7 cellular contexts compared by ENCODE assay signal in genomic region chrX:153688534-153688899, GRCh38. TPM values are rescaled to one million over a fixed set of nuclear protein-coding genes. Genes with fewer than 3 reads are reported as not detected.
DNase-seq lines count a peak whose midpoint lies in the region; ATAC-seq, FAIRE-seq and TF ChIP-seq lines count a peak whose summit lies in the region.
"Had no signal": no experiment of that assay in that cellular context is flagged by ENCODE, and none has a peak within 500 bp of the region (broad histone marks: within the 10 kb centered on the region; RNA-seq: fewer than 3 reads in every experiment).

No MANE protein-coding gene starts in this region.

- H3K9ac ChIP-seq in H1 (replicated peaks in 1 of 4; ENCODE audit: extremely low read depth in 1 of 4, low read depth in 3 of 4, low read length in 3 of 4): peak overlapping the region; percentile 37 to 64 (median 48); a peak in 6 of 7 replicates

- no peak for FAIRE-seq in H1 (lab: Jason Lieb, UNC)

- H2BK120ac ChIP-seq in H1 (replicated peaks; ENCODE audit: low read depth, low read length): no peak overlapping the region

- DNase-seq in HFF-Myc (ENCODE audit: extremely low read depth, low read depth) (no peak), H1 (ENCODE audit: low read depth in 1 of 2, low spot score in 2 of 2) (no peak), skeletal muscle cell (ENCODE audit: low read depth) (no peak), kidney glomerular epithelial cell (lab: John Stamatoyannopoulos, UW) (no peak)
- no peak for DNase-seq in stimulated activated CD4-positive, alpha-beta T cell treated with anti-CD3 and anti-CD28 coated beads, Interleukin-2, amount 100 ng/mL, for 48 hours
- DNase-seq: NCI-H748 treated with DMSO at 0.1 percent for 48 hours had no signal

- H3K14ac ChIP-seq in H1 (ENCODE audit: insufficient read length): no peak overlapping the region

- H3K23me2 ChIP-seq in H1 (ENCODE audit: low read depth, low read length): no peaks in the 10 kb centered on the region

- no peak overlapping the region for H4K91ac ChIP-seq in H1 (replicated peaks; ENCODE audit: insufficient read length, low read length)

- no peaks in the 10 kb centered on the region; the same call in 1 of the 2 replicates for H3K79me1 ChIP-seq in H1 (ENCODE audit: low read depth, low read length)

- TF ChIP-seq EP300 in H1 (IDR thresholded peaks at IDR 0.05; ENCODE audit: borderline replicate concordance in 1 of 2, low read depth in 2 of 2, low read length in 2 of 2): no peak

- H3K4ac ChIP-seq in H1 (replicated peaks; ENCODE audit: insufficient read length, low read depth, low read length): no peak overlapping the region

- H4K8ac ChIP-seq in H1 (ENCODE audit: extremely low read depth, insufficient read depth, low read length): no peak overlapping the region

- H3K4me3 ChIP-seq in HFF-Myc (replicated peaks; ENCODE audit: low read depth, low read length) (peak overlapping the region; percentile 49), H1 (ENCODE audit: extremely low read depth in 1 of 4, insufficient read depth in 2 of 4, low read depth in 3 of 4, low read length in 4 of 4) (peak overlapping the region; percentile 47 to 58 (median 51)), skeletal muscle cell (ENCODE audit: low read depth, low read length) (peak overlapping the region; percentile 48)

- peaks cover 2 to 3% of the 10 kb centered on the region in 2 experiments for H4K20me1 ChIP-seq in H1 (replicated peaks in 1 of 2; ENCODE audit: control insufficient read depth in 1 of 2, insufficient read depth in 2 of 2, low read length in 2 of 2)

- no peak overlapping the region for H3K18ac ChIP-seq in H1 (ENCODE audit: extremely low read depth, low read length)

- CTCF ChIA-PET in H1 (lab: Charles Lee; ENCODE audit: partially characterized antibody): no interaction called here

- H3K4me2 ChIP-seq in H1 (ENCODE audit: insufficient read depth in 1 of 2, low read depth in 2 of 2, low read length in 2 of 2): peak overlapping the region in 1 of 2 experiments; percentile 42; a peak in 2 of 4 replicates

- TF ChIP-seq CTCF in HFF-Myc (IDR thresholded peaks at IDR 0.05; ENCODE audit: low read depth, low read length, missing control alignments) (no peak), H1 (IDR thresholded peaks at IDR 0.05; ENCODE audit: control extremely low read depth in 1 of 3, insufficient read depth in 1 of 3, low read depth in 1 of 3, low read length in 3 of 3) (no peak)

- TF ChIP-seq RAD21 in H1 (IDR thresholded peaks at IDR 0.05 in 1 of 2, conservative IDR thresholded peaks at IDR 0.05 in 1 of 2; ENCODE audit: low read depth in 2 of 2, low read length in 2 of 2): no peak

- no peak overlapping the region for H3K23ac ChIP-seq in H1 (ENCODE audit: insufficient read length)

- H3K4me1 ChIP-seq in H1 (replicated peaks in 1 of 4; ENCODE audit: control insufficient read depth in 3 of 4, insufficient read depth in 4 of 4, low read length in 3 of 4): peaks cover 0 to 27% (median 11%) of the 10 kb centered on the region in 4 experiments; a peak in 6 of 7 replicates

- H3K27ac ChIP-seq in H1 (ENCODE audit: low read depth, low read length): no peak overlapping the region

- no peak overlapping the region for H3K56ac ChIP-seq in H1 (replicated peaks; ENCODE audit: insufficient read length, low read depth, low read length)

- H3K27me3 ChIP-seq in H1 (replicated peaks in 1 of 4; ENCODE audit: control insufficient read depth in 3 of 4, extremely low read depth in 1 of 4, insufficient read depth in 3 of 4, low read length in 3 of 4): no peaks in the 10 kb centered on the region

- H2BK15ac ChIP-seq in H1 (ENCODE audit: low read length): no peak overlapping the region

- peaks cover 0 to 26% (median 2%) of the 10 kb centered on the region in 4 experiments; a peak in 5 of 8 replicates for H3K36me3 ChIP-seq in H1 (ENCODE audit: control insufficient read depth in 2 of 4, insufficient read depth in 4 of 4, low read length in 3 of 4)

- peaks cover 2% of the 10 kb centered on the region in 2 experiments; a peak in 2 of 4 replicates for H3K9me3 ChIP-seq in H1 (ENCODE audit: insufficient read depth in 2 of 2, low read depth in 1 of 2, low read length in 1 of 2)

- no peak overlapping the region for H2BK5ac ChIP-seq in H1 (ENCODE audit: low read depth, low read length)

- H2BK12ac ChIP-seq in H1 (ENCODE audit: low read depth, low read length): no peak overlapping the region

- H3K79me2 ChIP-seq in H1 (ENCODE audit: control insufficient read depth in 1 of 2, insufficient read depth in 2 of 2, low read length in 2 of 2): peaks cover 0 to 13% of the 10 kb centered on the region in 2 experiments; a peak in 3 of 4 replicates

- no peak for ATAC-seq in GM19452 (IDR thresholded peaks at IDR 0.05; ENCODE audit: unreplicated experiment)

- H2BK20ac ChIP-seq in H1 (ENCODE audit: low read length): no peak overlapping the region

- 3% methylated on average over 8 of the region's 52 CpGs; no CpG with 5 or more reads in 1 of the 2 experiments for WGBS in H1 (ENCODE audit: extremely low coverage in 1 of 2, insufficient coverage in 1 of 2, insufficient read length in 1 of 2, insufficient replicate concordance in 2 of 2, low coverage in 1 of 2, low lambda C conversion rate in 2 of 2, missing lambda C conversion rate in 1 of 2), 2 experiments

- POLR2A ChIA-PET in H1 (lab: Charles Lee; ENCODE audit: partially characterized antibody): no interaction called here

- H2AK5ac ChIP-seq in H1 (ENCODE audit: low read depth, low read length): no peak overlapping the region

- no peak for TF ChIP-seq POLR2A in H1 (IDR thresholded peaks at IDR 0.05; ENCODE audit: control extremely low read depth in 1 of 2, low read depth in 2 of 2, low read length in 2 of 2)

- H2AFZ ChIP-seq in H1 (ENCODE audit: low read length): no peak overlapping the region

- no peak overlapping the region for H4K5ac ChIP-seq in H1 (ENCODE audit: insufficient read length, low read depth, low read length)

TF ChIP-seq in H1, 55 proteins besides CTCF, POLR2A, EP300 and RAD21:
- TF ChIP-seq EZH2 (IDR thresholded peaks at IDR 0.05; ENCODE audit: low read depth, low read length, severe bottlenecking): no peak
- TF ChIP-seq GABPA (IDR thresholded peaks at IDR 0.05; ENCODE audit: borderline replicate concordance, insufficient read depth, low read length): no peak
- TF ChIP-seq SAP30 (IDR thresholded peaks at IDR 0.05; ENCODE audit: insufficient read depth, insufficient replicate concordance, low read length): no peak
- no peak for TF ChIP-seq RFX5 (IDR thresholded peaks at IDR 0.05; ENCODE audit: borderline replicate concordance, low read depth, low read length)

RNA-seq across cellular contexts. Expression of gene SLC6A8, which starts 0.8 kb away (rescaled TPM):
- total RNA-seq in H1 (2021; fragmentation: NEBNext Ultra II Directional; extraction: Animal tissue kit (Norgen Biotek cat#: 25700)): 94.7 and 98.5 TPM in 2 replicates
- polyA plus RNA-seq in H1 (2011; rRNA removed): 87.7 and 132 TPM in 2 replicates
- 71.7 TPM for polyA plus RNA-seq in H1 (2011; cell fraction: cytosol; rRNA removed)
- polyA plus RNA-seq in H1 (2011; cell fraction: nucleus; rRNA removed): 267 TPM
- polyA plus RNA-seq in H1 (2012, experiment 1 of 2): 96.7 to 155 TPM (median 133 TPM) in 4 replicates
- 109 TPM for polyA plus RNA-seq in H1 (2012, experiment 2 of 2)
- polyA plus RNA-seq in H1 (2013, experiment 1 of 2): 57.5 TPM
- polyA plus RNA-seq in H1 (2013, experiment 2 of 2): 58.8 TPM
- 66.1 and 98.8 TPM in 2 replicates for polyA minus RNA-seq in H1 (2011; rRNA and poly(A)+ RNA removed)
- 84.7 TPM for polyA minus RNA-seq in H1 (2011; cell fraction: cytosol; rRNA and poly(A)+ RNA removed)
- polyA minus RNA-seq in H1 (2011; cell fraction: nucleus; rRNA and poly(A)+ RNA removed): 67.3 TPM

RNA-seq across cellular contexts. Expression of gene PNCK, which starts 14.9 kb away (rescaled TPM):
- 4.3 and 6.2 TPM in 2 replicates for total RNA-seq in H1 (2021; fragmentation: NEBNext Ultra II Directional; extraction: Animal tissue kit (Norgen Biotek cat#: 25700))
- polyA plus RNA-seq in H1 (2011; rRNA removed): 6.3 and 13.9 TPM in 2 replicates
- 12.3 TPM for polyA plus RNA-seq in H1 (2011; cell fraction: cytosol; rRNA removed)
- 54.8 TPM for polyA plus RNA-seq in H1 (2011; cell fraction: nucleus; rRNA removed)
- 3.0 to 5.7 TPM (median 5.2 TPM) in 4 replicates for polyA plus RNA-seq in H1 (2012, experiment 1 of 2)
- 3.0 TPM for polyA plus RNA-seq in H1 (2012, experiment 2 of 2)
- polyA plus RNA-seq in H1 (2013, experiment 1 of 2): 2.3 TPM
- 1.7 TPM for polyA plus RNA-seq in H1 (2013, experiment 2 of 2)
- 4.0 and 5.4 TPM in 2 replicates for polyA minus RNA-seq in H1 (2011; rRNA and poly(A)+ RNA removed)
- 9.1 TPM for polyA minus RNA-seq in H1 (2011; cell fraction: cytosol; rRNA and poly(A)+ RNA removed)
- polyA minus RNA-seq in H1 (2011; cell fraction: nucleus; rRNA and poly(A)+ RNA removed): 10.0 TPM

RNA-seq across cellular contexts. Expression of gene BCAP31, which starts 35.7 kb away (rescaled TPM):
- 157 and 159 TPM in 2 replicates for total RNA-seq in H1 (2021; fragmentation: NEBNext Ultra II Directional; extraction: Animal tissue kit (Norgen Biotek cat#: 25700))
- 136 and 139 TPM in 2 replicates for polyA plus RNA-seq in H1 (2011; rRNA removed)
- polyA plus RNA-seq in H1 (2011; cell fraction: cytosol; rRNA removed): 97.3 TPM
- polyA plus RNA-seq in H1 (2011; cell fraction: nucleus; rRNA removed): 116 TPM
- polyA plus RNA-seq in H1 (2012, experiment 1 of 2): 156 to 161 TPM (median 158 TPM) in 4 replicates
- polyA plus RNA-seq in H1 (2012, experiment 2 of 2): 233 TPM
- 154 TPM for polyA plus RNA-seq in H1 (2013, experiment 1 of 2)
- 181 TPM for polyA plus RNA-seq in H1 (2013, experiment 2 of 2)
- polyA minus RNA-seq in H1 (2011; rRNA and poly(A)+ RNA removed): 84.2 and 123 TPM in 2 replicates
- polyA minus RNA-seq in H1 (2011; cell fraction: cytosol; rRNA and poly(A)+ RNA removed): 47.0 TPM
- 40.8 TPM for polyA minus RNA-seq in H1 (2011; cell fraction: nucleus; rRNA and poly(A)+ RNA removed)

RNA-seq across cellular contexts. Expression of gene ABCD1, which starts 36.1 kb away (rescaled TPM):
- total RNA-seq in H1 (2021; fragmentation: NEBNext Ultra II Directional; extraction: Animal tissue kit (Norgen Biotek cat#: 25700)): 4.6 and 6.6 TPM in 2 replicates
- polyA plus RNA-seq in H1 (2011; rRNA removed): 3.1 and 6.7 TPM in 2 replicates
- polyA plus RNA-seq in H1 (2011; cell fraction: cytosol; rRNA removed): 2.7 TPM
- 13.0 TPM for polyA plus RNA-seq in H1 (2011; cell fraction: nucleus; rRNA removed)
- 2.4 to 5.1 TPM (median 4.0 TPM) in 4 replicates for polyA plus RNA-seq in H1 (2012, experiment 1 of 2)
- 2.2 TPM for polyA plus RNA-seq in H1 (2012, experiment 2 of 2)
- 4.2 TPM for polyA plus RNA-seq in H1 (2013, experiment 1 of 2)
- polyA plus RNA-seq in H1 (2013, experiment 2 of 2): 3.9 TPM
- 1.7 and 2.9 TPM in 2 replicates for polyA minus RNA-seq in H1 (2011; rRNA and poly(A)+ RNA removed)
- 2.4 TPM for polyA minus RNA-seq in H1 (2011; cell fraction: cytosol; rRNA and poly(A)+ RNA removed)
- polyA minus RNA-seq in H1 (2011; cell fraction: nucleus; rRNA and poly(A)+ RNA removed): 6.6 TPM

RNA-seq across cellular contexts. Expression of gene DUSP9, which starts 41.5 kb away (rescaled TPM):
- total RNA-seq in H1 (2021; fragmentation: NEBNext Ultra II Directional; extraction: Animal tissue kit (Norgen Biotek cat#: 25700)): 0.63 and 1.1 TPM in 2 replicates
- polyA plus RNA-seq in H1 (2011; rRNA removed): 0.80 and 1.2 TPM in 2 replicates
- polyA plus RNA-seq in H1 (2011; cell fraction: cytosol; rRNA removed): 0.98 TPM
- polyA plus RNA-seq in H1 (2011; cell fraction: nucleus; rRNA removed): 1.5 TPM
- polyA plus RNA-seq in H1 (2012, experiment 1 of 2): 0.35 to 0.94 TPM (median 0.85 TPM) in 4 replicates
- 0.56 TPM for polyA plus RNA-seq in H1 (2012, experiment 2 of 2)
- 1.1 TPM for polyA plus RNA-seq in H1 (2013, experiment 1 of 2)
- polyA plus RNA-seq in H1 (2013, experiment 2 of 2): 1.1 TPM
- 0.69 and 0.73 TPM in 2 replicates for polyA minus RNA-seq in H1 (2011; rRNA and poly(A)+ RNA removed)
- 0.95 TPM for polyA minus RNA-seq in H1 (2011; cell fraction: cytosol; rRNA and poly(A)+ RNA removed)
- polyA minus RNA-seq in H1 (2011; cell fraction: nucleus; rRNA and poly(A)+ RNA removed): 0.80 TPM
